2 cellular contexts compared by ENCODE assay signal in the genomic region with DNA sequence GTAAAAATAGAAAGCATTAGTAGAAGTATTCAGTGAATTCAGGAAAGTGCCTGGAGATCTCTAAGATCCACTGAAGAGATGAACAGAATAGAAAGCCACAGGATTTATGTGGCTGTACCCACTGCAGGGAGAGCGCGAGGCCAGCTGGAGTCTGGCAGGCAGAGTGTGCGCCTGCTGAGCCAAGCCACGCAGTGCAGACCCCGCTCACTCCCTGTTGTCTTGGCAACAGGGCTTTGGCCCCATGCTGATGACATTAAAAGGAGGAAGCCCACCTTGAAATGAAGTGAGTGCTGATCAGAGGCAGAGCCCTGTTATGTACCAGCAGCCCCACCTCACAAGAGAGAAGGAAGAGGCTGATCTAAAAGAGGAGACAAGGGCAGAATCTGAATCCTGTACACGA.
TF ChIP-seq lines count a peak whose summit lies in the region.

No MANE protein-coding gene starts in this region.

TF ChIP-seq in SK-N-SH treated with all-trans-retinoic acid at 6 μM for 48 hours, 23 proteins besides CTCF, POLR2A, EP300 and RAD21 (continued from another document):
- TF ChIP-seq, protein P1, sequence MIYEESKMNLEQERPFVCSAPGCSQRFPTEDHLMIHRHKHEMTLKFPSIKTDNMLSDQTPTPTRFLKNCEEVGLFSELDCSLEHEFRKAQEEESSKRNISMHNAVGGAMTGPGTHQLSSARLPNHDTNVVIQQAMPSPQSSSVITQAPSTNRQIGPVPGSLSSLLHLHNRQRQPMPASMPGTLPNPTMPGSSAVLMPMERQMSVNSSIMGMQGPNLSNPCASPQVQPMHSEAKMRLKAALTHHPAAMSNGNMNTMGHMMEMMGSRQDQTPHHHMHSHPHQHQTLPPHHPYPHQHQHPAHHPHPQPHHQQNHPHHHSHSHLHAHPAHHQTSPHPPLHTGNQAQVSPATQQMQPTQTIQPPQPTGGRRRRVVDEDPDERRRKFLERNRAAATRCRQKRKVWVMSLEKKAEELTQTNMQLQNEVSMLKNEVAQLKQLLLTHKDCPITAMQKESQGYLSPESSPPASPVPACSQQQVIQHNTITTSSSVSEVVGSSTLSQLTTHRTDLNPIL (CRISPR knock-in tag; IDR thresholded peaks at IDR 0.05; ENCODE audit: low read depth), result no peak
- TF ChIP-seq ZNF70 (CRISPR knock-in tag; IDR thresholded peaks at IDR 0.05) (no peak), CSDC2 (CRISPR knock-in tag; IDR thresholded peaks at IDR 0.05) (no peak), ISL1 (CRISPR knock-in tag; IDR thresholded peaks at IDR 0.05) (no peak), ZFP30 (CRISPR knock-in tag; IDR thresholded peaks at IDR 0.05) (no peak), PPARA (CRISPR knock-in tag; IDR thresholded peaks at IDR 0.05; ENCODE audit: borderline replicate concordance) (no peak), RARB (CRISPR knock-in tag; IDR thresholded peaks at IDR 0.05) (no peak), ESRRG (CRISPR knock-in tag; IDR thresholded peaks at IDR 0.05) (no peak), ZC3H10 (CRISPR knock-in tag; IDR thresholded peaks at IDR 0.05) (no peak), SNAI2 (CRISPR knock-in tag; IDR thresholded peaks at IDR 0.05) (no peak), ZNF8 (CRISPR knock-in tag; IDR thresholded peaks at IDR 0.05) (no peak), OSR1 (CRISPR knock-in tag; IDR thresholded peaks at IDR 0.05) (no peak)
- TF ChIP-seq, protein P2, sequence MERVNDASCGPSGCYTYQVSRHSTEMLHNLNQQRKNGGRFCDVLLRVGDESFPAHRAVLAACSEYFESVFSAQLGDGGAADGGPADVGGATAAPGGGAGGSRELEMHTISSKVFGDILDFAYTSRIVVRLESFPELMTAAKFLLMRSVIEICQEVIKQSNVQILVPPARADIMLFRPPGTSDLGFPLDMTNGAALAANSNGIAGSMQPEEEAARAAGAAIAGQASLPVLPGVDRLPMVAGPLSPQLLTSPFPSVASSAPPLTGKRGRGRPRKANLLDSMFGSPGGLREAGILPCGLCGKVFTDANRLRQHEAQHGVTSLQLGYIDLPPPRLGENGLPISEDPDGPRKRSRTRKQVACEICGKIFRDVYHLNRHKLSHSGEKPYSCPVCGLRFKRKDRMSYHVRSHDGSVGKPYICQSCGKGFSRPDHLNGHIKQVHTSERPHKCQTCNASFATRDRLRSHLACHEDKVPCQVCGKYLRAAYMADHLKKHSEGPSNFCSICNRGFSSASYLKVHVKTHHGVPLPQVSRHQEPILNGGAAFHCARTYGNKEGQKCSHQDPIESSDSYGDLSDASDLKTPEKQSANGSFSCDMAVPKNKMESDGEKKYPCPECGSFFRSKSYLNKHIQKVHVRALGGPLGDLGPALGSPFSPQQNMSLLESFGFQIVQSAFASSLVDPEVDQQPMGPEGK (CRISPR knock-in tag; IDR thresholded peaks at IDR 0.05; ENCODE audit: borderline replicate concordance), result no peak

TF ChIP-seq in SK-N-SH, 30 proteins besides CTCF, POLR2A, EP300 and RAD21 (continued from another document):
- TF ChIP-seq, protein P3, sequence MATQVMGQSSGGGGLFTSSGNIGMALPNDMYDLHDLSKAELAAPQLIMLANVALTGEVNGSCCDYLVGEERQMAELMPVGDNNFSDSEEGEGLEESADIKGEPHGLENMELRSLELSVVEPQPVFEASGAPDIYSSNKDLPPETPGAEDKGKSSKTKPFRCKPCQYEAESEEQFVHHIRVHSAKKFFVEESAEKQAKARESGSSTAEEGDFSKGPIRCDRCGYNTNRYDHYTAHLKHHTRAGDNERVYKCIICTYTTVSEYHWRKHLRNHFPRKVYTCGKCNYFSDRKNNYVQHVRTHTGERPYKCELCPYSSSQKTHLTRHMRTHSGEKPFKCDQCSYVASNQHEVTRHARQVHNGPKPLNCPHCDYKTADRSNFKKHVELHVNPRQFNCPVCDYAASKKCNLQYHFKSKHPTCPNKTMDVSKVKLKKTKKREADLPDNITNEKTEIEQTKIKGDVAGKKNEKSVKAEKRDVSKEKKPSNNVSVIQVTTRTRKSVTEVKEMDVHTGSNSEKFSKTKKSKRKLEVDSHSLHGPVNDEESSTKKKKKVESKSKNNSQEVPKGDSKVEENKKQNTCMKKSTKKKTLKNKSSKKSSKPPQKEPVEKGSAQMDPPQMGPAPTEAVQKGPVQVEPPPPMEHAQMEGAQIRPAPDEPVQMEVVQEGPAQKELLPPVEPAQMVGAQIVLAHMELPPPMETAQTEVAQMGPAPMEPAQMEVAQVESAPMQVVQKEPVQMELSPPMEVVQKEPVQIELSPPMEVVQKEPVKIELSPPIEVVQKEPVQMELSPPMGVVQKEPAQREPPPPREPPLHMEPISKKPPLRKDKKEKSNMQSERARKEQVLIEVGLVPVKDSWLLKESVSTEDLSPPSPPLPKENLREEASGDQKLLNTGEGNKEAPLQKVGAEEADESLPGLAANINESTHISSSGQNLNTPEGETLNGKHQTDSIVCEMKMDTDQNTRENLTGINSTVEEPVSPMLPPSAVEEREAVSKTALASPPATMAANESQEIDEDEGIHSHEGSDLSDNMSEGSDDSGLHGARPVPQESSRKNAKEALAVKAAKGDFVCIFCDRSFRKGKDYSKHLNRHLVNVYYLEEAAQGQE (IDR thresholded peaks at IDR 0.05; ENCODE audit: low read depth, low read length), result no peak
- no peak for TF ChIP-seq MXI1 (IDR thresholded peaks at IDR 0.05; ENCODE audit: low read depth, low read length)
- TF ChIP-seq FOSL2 (IDR thresholded peaks at IDR 0.05; ENCODE audit: borderline replicate concordance, low read depth), result no peak
- TF ChIP-seq, protein P4, sequence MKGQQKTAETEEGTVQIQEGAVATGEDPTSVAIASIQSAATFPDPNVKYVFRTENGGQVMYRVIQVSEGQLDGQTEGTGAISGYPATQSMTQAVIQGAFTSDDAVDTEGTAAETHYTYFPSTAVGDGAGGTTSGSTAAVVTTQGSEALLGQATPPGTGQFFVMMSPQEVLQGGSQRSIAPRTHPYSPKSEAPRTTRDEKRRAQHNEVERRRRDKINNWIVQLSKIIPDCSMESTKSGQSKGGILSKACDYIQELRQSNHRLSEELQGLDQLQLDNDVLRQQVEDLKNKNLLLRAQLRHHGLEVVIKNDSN (IDR thresholded peaks at IDR 0.05; ENCODE audit: borderline replicate concordance, low read depth), result no peak
- TF ChIP-seq, protein P5, sequence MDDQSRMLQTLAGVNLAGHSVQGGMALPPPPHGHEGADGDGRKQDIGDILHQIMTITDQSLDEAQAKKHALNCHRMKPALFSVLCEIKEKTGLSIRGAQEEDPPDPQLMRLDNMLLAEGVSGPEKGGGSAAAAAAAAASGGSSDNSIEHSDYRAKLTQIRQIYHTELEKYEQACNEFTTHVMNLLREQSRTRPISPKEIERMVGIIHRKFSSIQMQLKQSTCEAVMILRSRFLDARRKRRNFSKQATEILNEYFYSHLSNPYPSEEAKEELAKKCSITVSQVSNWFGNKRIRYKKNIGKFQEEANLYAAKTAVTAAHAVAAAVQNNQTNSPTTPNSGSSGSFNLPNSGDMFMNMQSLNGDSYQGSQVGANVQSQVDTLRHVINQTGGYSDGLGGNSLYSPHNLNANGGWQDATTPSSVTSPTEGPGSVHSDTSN (IDR thresholded peaks at IDR 0.05), result no peak
- no peak for TF ChIP-seq SMC3 (IDR thresholded peaks at IDR 0.05; ENCODE audit: low read depth, low read length)
